In genomic region chr12:60180298-60180697, GRCh38 we compare ENCODE assay signal across 25 cellular contexts.
"Had no signal": no experiment of that assay in that cellular context is flagged by ENCODE, and none has a peak within 500 bp of the region (broad histone marks: within the 10 kb centered on the region; RNA-seq: fewer than 3 reads in every experiment).

No MANE protein-coding gene starts in this region.

- H3K36me3 ChIP-seq: lower lobe of right lung, pancreas, prostate gland, tibial nerve, uterus had no signal

- H3K9me3 ChIP-seq: lower lobe of right lung, pancreas, prostate gland, tibial nerve, uterus had no signal

- H3K4me1 ChIP-seq: lower lobe of right lung, prostate gland, tibial nerve, uterus had no signal

- H3K27me3 ChIP-seq: hepatocyte, pancreas, tibial nerve, uterus had no signal

- DNase-seq: kidney glomerular epithelial cell; left cardiac atrium; lower lobe of right lung; mammary epithelial cell; mesenchymal stem cell; naive thymus-derived CD8-positive, alpha-beta T cell; nucleus accumbens; pancreas; posterior cingulate gyrus; retina; right cardiac atrium; stimulated activated CD4-positive, alpha-beta T cell treated with anti-CD3 and anti-CD28 coated beads, Interleukin-12 subunit alpha, Interleukin-12 subunit beta, amount 100 ng/mL, for 4 hours; stimulated activated CD4-positive, alpha-beta T cell treated with anti-CD3 and anti-CD28 coated beads, Interleukin-15, amount 100 ng/mL, for 24 hours; stimulated activated CD4-positive, alpha-beta T cell treated with anti-CD3 and anti-CD28 coated beads, Interleukin-4, amount 100 ng/mL, for 24 hours; stimulated activated naive CD4-positive, alpha-beta T cell treated with Interleukin-2 at 50 U/mL for 16 hours; stimulated activated naive CD8-positive, alpha-beta T cell treated with anti-CD3 and anti-CD28 coated beads, Interleukin-15, amount 100 ng/mL, for 72 hours; substantia nigra; uterus had no signal

- ATAC-seq: left cardiac atrium; left lobe of liver; lower lobe of right lung; naive thymus-derived CD8-positive, alpha-beta T cell; pancreas; right cardiac atrium; sciatic nerve; stimulated activated effector memory CD8-positive, alpha-beta T cell treated with anti-CD3 and anti-CD28 coated beads, Interleukin-12 subunit alpha, Interleukin-12 subunit beta, amount 100 ng/mL, for 72 hours; stimulated activated naive CD8-positive, alpha-beta T cell treated with anti-CD3 and anti-CD28 coated beads, Interleukin-15, amount 100 ng/mL, for 72 hours had no signal

- H3K4me3 ChIP-seq: hepatocyte, lower lobe of right lung, pancreas, prostate gland, skin epidermis, tibial nerve, uterus had no signal

- H3K27ac ChIP-seq: hepatocyte, lower lobe of right lung, pancreas, prostate gland, skin epidermis, tibial nerve, uterus had no signal
